26 cellular contexts compared by ENCODE assay signal in genomic region chr15:71970435-71970834, GRCh38.
DNase-seq lines count a peak whose midpoint lies in the region; ATAC-seq, FAIRE-seq and TF ChIP-seq lines count a peak whose summit lies in the region.
"Had no signal": no experiment of that assay in that cellular context is flagged by ENCODE, and none has a peak within 500 bp of the region (broad histone marks: within the 10 kb centered on the region; RNA-seq: fewer than 3 reads in every experiment).

No MANE protein-coding gene starts in this region.

- H4K91ac ChIP-seq in trophoblast cell (ENCODE audit: low read depth, low read length) = peak overlapping the region; percentile 60

- no peaks in the 10 kb centered on the region for H3K27me3 Mint-ChIP-seq in type B pancreatic cell
- H3K27me3 Mint-ChIP-seq: CD4-positive, alpha-beta T cell; CD8-positive, alpha-beta memory T cell had no signal

- WGBS in A549 (ENCODE audit: missing lambda C conversion rate) = 92% methylated on average over 1 of the region's 1 CpG
- no CpG with 5 or more reads among the region's 1 CpG for WGBS in trophoblast cell (ENCODE audit: extremely low coverage, insufficient coverage, insufficient read length)

- no peak for DNase-seq in A549 (ENCODE audit: low read depth in 1 of 2, low spot score in 1 of 2)
- DNase-seq in epithelial cell of prostate (ENCODE audit: low read depth, low spot score) = no peak
- DNase-seq in trophoblast cell = peak in 1 of 2 donors; percentile 66
- DNase-seq in type B pancreatic cell (ENCODE audit: extremely low spot score, unreplicated experiment) = no peak
- DNase-seq in iPS-NIHi7 (ENCODE audit: extremely low spot score) = no peak
- no peak for DNase-seq in retina
- DNase-seq in activated CD8-positive, alpha-beta memory T cell treated with anti-CD3 and anti-CD28 coated beads, Interleukin-2, amount 50 U/mL, for 48 hours = no peak
- DNase-seq: ACHN; AML-193; BE2C; CD4-positive, alpha-beta T cell; CD8-positive, alpha-beta memory T cell; DMS 273 treated with DMSO at 0.1 percent for 48 hours; DMS79; EL; GDM1; H9 had no signal

- TF ChIP-seq CTCF in A549 (IDR thresholded peaks at IDR 0.05) = no peak
- TF ChIP-seq CTCF in type B pancreatic cell (conservative IDR thresholded peaks at IDR 0.05) = no peak

- H3K9me3 Mint-ChIP-seq in type B pancreatic cell = peaks cover 3% of the 10 kb centered on the region
- H3K9me3 Mint-ChIP-seq: CD4-positive, alpha-beta T cell; CD8-positive, alpha-beta memory T cell; GM23338; H9 had no signal

- H3K14ac ChIP-seq in trophoblast cell (ENCODE audit: low read length) = no peak overlapping the region

- H3K9me3 ChIP-seq in A549 (no peaks in the 10 kb centered on the region), trophoblast cell (ENCODE audit: insufficient read depth, low read depth, low read length) (no peaks in the 10 kb centered on the region)
- H3K9me3 ChIP-seq: BE2C; BLaER1 treated with 17β-estradiol and CSF1 and Interleukin-3, amounts not matched to agents 10 nM and 100 nM had no signal

- H3K4me3 ChIP-seq in A549 = no peak overlapping the region
- no peak overlapping the region for H3K4me3 ChIP-seq in trophoblast cell (ENCODE audit: low read depth, low read length)
- H3K4me3 ChIP-seq: BLaER1 treated with 17β-estradiol and CSF1 and Interleukin-3, amounts not matched to agents 10 nM and 100 nM; GM12878; GM23338 had no signal

- H3K79me2 ChIP-seq in trophoblast cell (ENCODE audit: control insufficient read depth, insufficient read depth, low read length, poor library complexity) = no peaks in the 10 kb centered on the region

- H2AFZ ChIP-seq in trophoblast cell (ENCODE audit: insufficient read depth, low read length, poor library complexity) = no peak overlapping the region
- H2AFZ ChIP-seq: GM23338 had no signal

- no peak for TF ChIP-seq RAD21 in A549 (conservative IDR thresholded peaks at IDR 0.05 in 1 of 2, IDR thresholded peaks at IDR 0.05 in 1 of 2)

- no peaks in the 10 kb centered on the region for H3K36me3 ChIP-seq in trophoblast cell (ENCODE audit: control insufficient read depth in 1 of 2, insufficient read depth in 2 of 2, low read length in 2 of 2)
- H3K36me3 ChIP-seq: BE2C had no signal

- peak overlapping the region; percentile 8 for H3K27ac Mint-ChIP-seq in type B pancreatic cell
- H3K27ac Mint-ChIP-seq: CD4-positive, alpha-beta T cell; GM23338; H9 had no signal

- H3K36me3 Mint-ChIP-seq in type B pancreatic cell = peaks cover 26% of the 10 kb centered on the region

- no peak overlapping the region for H3K4me2 ChIP-seq in A549
- no peak overlapping the region for H3K4me2 ChIP-seq in trophoblast cell (ENCODE audit: low read length)
- H3K4me2 ChIP-seq: BLaER1 treated with 17β-estradiol and CSF1 and Interleukin-3, amounts not matched to agents 10 nM and 100 nM; GM23338 had no signal

- peak overlapping the region; percentile 63 for H2BK120ac ChIP-seq in trophoblast cell (ENCODE audit: insufficient read depth, low read length, poor library complexity)

- H3K23ac ChIP-seq in trophoblast cell (ENCODE audit: low read length) = no peak overlapping the region

- H4K8ac ChIP-seq in trophoblast cell (ENCODE audit: low read depth, low read length) = no peak overlapping the region

- H3K9ac ChIP-seq in trophoblast cell (ENCODE audit: low read length) = no peak overlapping the region
- H3K9ac ChIP-seq: BLaER1 treated with 17β-estradiol and CSF1 and Interleukin-3, amounts not matched to agents 10 nM and 100 nM had no signal

- POLR2A ChIA-PET in A549 (lab: Yijun Ruan, JAX) = no interaction called here

- H3K4ac ChIP-seq in trophoblast cell (ENCODE audit: low read depth, low read length) = no peak overlapping the region

- no peak overlapping the region for H3K18ac ChIP-seq in trophoblast cell (ENCODE audit: low read length)

- no peak overlapping the region for H3K4me3 Mint-ChIP-seq in type B pancreatic cell
- H3K4me3 Mint-ChIP-seq: CD14-positive monocyte; CD4-positive, alpha-beta T cell; CD8-positive, alpha-beta memory T cell; GM23338; H9 had no signal

- TF ChIP-seq EP300 in A549 (IDR thresholded peaks at IDR 0.05) = no peak

- no peak for TF ChIP-seq POLR2A in A549 (IDR thresholded peaks at IDR 0.05; ENCODE audit: low read length)

- FAIRE-seq in A549 (lab: Jason Lieb, UNC) = peak; percentile 36
- FAIRE-seq: A204.1, D721Med, GM12878, GM19239 had no signal

- no peak for ATAC-seq in A549
- ATAC-seq: GM12878, GM23338, HCT116 had no signal

- no peak overlapping the region for H2AK5ac ChIP-seq in trophoblast cell (ENCODE audit: low read length)

- peak overlapping the region; percentile 57 for H2BK5ac ChIP-seq in trophoblast cell (ENCODE audit: low read depth, low read length, poor library complexity)

- peaks cover 10% of the 10 kb centered on the region for H3K4me1 Mint-ChIP-seq in type B pancreatic cell (ENCODE audit: unreplicated experiment)
- H3K4me1 Mint-ChIP-seq: CD14-positive monocyte; CD8-positive, alpha-beta memory T cell; GM23338; H9 had no signal

- H2BK12ac ChIP-seq in trophoblast cell (ENCODE audit: low read length) = no peak overlapping the region

- no peaks in the 10 kb centered on the region for H3K4me1 ChIP-seq in A549
- H3K4me1 ChIP-seq in trophoblast cell (ENCODE audit: control insufficient read depth in 1 of 2, insufficient read depth in 2 of 2, low read length in 2 of 2) = peaks cover 26 to 34% of the 10 kb centered on the region in 2 experiments
- H3K4me1 ChIP-seq: BLaER1 treated with 17β-estradiol and CSF1 and Interleukin-3, amounts not matched to agents 10 nM and 100 nM had no signal

- H3K27me3 ChIP-seq in trophoblast cell (ENCODE audit: insufficient read depth, low read length) = no peaks in the 10 kb centered on the region
- H3K27me3 ChIP-seq: BE2C; BLaER1 treated with 17β-estradiol and CSF1 and Interleukin-3, amounts not matched to agents 10 nM and 100 nM had no signal

- no peak overlapping the region for H4K12ac ChIP-seq in trophoblast cell (ENCODE audit: low read depth, low read length)

- CTCF ChIA-PET in A549 (lab: Yijun Ruan, JAX) = no interaction called here

- peaks cover 29% of the 10 kb centered on the region for H3K79me1 ChIP-seq in trophoblast cell (ENCODE audit: low read length)

- H3K27ac ChIP-seq in A549 = no peak overlapping the region
- H3K27ac ChIP-seq in epithelial cell of prostate = peak overlapping the region; percentile 31
- peak overlapping the region; percentile 67 for H3K27ac ChIP-seq in trophoblast cell (ENCODE audit: low read depth, low read length)
- H3K27ac ChIP-seq: 22Rv1; BLaER1 treated with 17β-estradiol and CSF1 and Interleukin-3, amounts not matched to agents 10 nM and 100 nM had no signal

TF ChIP-seq in A549, 52 proteins besides CTCF, POLR2A, EP300 and RAD21:
- TF ChIP-seq HDAC2 (IDR thresholded peaks at IDR 0.05) (no peak), RARB (CRISPR knock-in tag; IDR thresholded peaks at IDR 0.05) (no peak), JUNB (IDR thresholded peaks at IDR 0.05) (no peak), EHMT2 (IDR thresholded peaks at IDR 0.05; ENCODE audit: low read depth) (no peak), PHF8 (IDR thresholded peaks at IDR 0.05; ENCODE audit: borderline replicate concordance, low read depth) (no peak), E2F6 (IDR thresholded peaks at IDR 0.05; ENCODE audit: borderline replicate concordance, low read depth) (no peak), NFE2L2 (conservative IDR thresholded peaks at IDR 0.05; ENCODE audit: low read length) (no peak), BHLHE40 (IDR thresholded peaks at IDR 0.05; ENCODE audit: low read depth, low read length) (no peak)
- TF ChIP-seq, protein P1, sequence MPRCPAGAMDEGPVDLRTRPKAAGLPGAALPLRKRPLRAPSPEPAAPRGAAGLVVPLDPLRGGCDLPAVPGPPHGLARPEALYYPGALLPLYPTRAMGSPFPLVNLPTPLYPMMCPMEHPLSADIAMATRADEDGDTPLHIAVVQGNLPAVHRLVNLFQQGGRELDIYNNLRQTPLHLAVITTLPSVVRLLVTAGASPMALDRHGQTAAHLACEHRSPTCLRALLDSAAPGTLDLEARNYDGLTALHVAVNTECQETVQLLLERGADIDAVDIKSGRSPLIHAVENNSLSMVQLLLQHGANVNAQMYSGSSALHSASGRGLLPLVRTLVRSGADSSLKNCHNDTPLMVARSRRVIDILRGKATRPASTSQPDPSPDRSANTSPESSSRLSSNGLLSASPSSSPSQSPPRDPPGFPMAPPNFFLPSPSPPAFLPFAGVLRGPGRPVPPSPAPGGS (IDR thresholded peaks at IDR 0.05) = no peak
- TF ChIP-seq, protein P2, sequence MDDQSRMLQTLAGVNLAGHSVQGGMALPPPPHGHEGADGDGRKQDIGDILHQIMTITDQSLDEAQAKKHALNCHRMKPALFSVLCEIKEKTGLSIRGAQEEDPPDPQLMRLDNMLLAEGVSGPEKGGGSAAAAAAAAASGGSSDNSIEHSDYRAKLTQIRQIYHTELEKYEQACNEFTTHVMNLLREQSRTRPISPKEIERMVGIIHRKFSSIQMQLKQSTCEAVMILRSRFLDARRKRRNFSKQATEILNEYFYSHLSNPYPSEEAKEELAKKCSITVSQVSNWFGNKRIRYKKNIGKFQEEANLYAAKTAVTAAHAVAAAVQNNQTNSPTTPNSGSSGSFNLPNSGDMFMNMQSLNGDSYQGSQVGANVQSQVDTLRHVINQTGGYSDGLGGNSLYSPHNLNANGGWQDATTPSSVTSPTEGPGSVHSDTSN (IDR thresholded peaks at IDR 0.05) = no peak
- TF ChIP-seq, protein P3, sequence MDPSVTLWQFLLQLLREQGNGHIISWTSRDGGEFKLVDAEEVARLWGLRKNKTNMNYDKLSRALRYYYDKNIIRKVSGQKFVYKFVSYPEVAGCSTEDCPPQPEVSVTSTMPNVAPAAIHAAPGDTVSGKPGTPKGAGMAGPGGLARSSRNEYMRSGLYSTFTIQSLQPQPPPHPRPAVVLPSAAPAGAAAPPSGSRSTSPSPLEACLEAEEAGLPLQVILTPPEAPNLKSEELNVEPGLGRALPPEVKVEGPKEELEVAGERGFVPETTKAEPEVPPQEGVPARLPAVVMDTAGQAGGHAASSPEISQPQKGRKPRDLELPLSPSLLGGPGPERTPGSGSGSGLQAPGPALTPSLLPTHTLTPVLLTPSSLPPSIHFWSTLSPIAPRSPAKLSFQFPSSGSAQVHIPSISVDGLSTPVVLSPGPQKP (IDR thresholded peaks at IDR 0.05; ENCODE audit: low read depth, low read length) = no peak
- TF ChIP-seq, protein P4, sequence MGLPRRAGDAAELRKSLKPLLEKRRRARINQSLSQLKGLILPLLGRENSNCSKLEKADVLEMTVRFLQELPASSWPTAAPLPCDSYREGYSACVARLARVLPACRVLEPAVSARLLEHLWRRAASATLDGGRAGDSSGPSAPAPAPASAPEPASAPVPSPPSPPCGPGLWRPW (IDR thresholded peaks at IDR 0.05) = no peak

Comparison
In these comparisons a context has a peak if more than half of its experiments do, and no peak if none do; other contexts are left out.
1. H3K27ac ChIP-seq: peak in epithelial cell of prostate (single experiment) and trophoblast cell (single experiment); none in A549 (0 of 2).